ENCODE assay signal across 15 cellular contexts in genomic region chr6:3837781-3838180, GRCh38. TPM values are rescaled to one million over a fixed set of nuclear protein-coding genes. Genes with fewer than 3 reads are reported as not detected.
A peak's percentile ranks its signal among the peaks of the same experiment; 100 is the strongest.
DNase-seq lines count a peak whose midpoint lies in the region; ATAC-seq and TF ChIP-seq lines count a peak whose summit lies in the region.
"Had no signal": no experiment of that assay in that cellular context is flagged by ENCODE, and none has a peak within 500 bp of the region (broad histone marks: within the 10 kb centered on the region; RNA-seq: fewer than 3 reads in every experiment).

No MANE protein-coding gene starts in this region.

- no peak for TF ChIP-seq CTCF in chondrocyte (IDR thresholded peaks at IDR 0.05)

- no peak for DNase-seq in activated naive CD4-positive, alpha-beta T cell treated with anti-CD3 and anti-CD28 coated beads, Interleukin-2, amount 10 ng/mL, durations not matched to agents 7 days and 5 days
- DNase-seq in activated naive CD4-positive, alpha-beta T cell (lab: John Stamatoyannopoulos, UW): no peak
- DNase-seq in chondrocyte (ENCODE audit: low spot score) (no peak), kidney glomerular epithelial cell (lab: John Stamatoyannopoulos, UW) (no peak)
- no peak for DNase-seq in activated CD8-positive, alpha-beta memory T cell treated with anti-CD3 and anti-CD28 coated beads, Interleukin-2, amount 10 ng/mL, durations not matched to agents 7 days and 5 days
- DNase-seq: AML-193; Caco-2; Calu3; CD4-positive, alpha-beta T cell; CD8-positive, alpha-beta T cell; DMS79 treated with DMSO at 0.1 percent for 48 hours; GF-D8 had no signal

- H3K9me3 Mint-ChIP-seq in activated naive CD4-positive, alpha-beta T cell treated with anti-CD3 and anti-CD28 coated beads, Interleukin-2, amount 10 ng/mL, durations not matched to agents 7 days and 5 days: no peaks in the 10 kb centered on the region
- H3K9me3 Mint-ChIP-seq in chondrocyte (ENCODE audit: low read depth): no peaks in the 10 kb centered on the region
- H3K9me3 Mint-ChIP-seq in stimulated activated memory B cell treated with anti-CD40 and anti-IgM and Interleukin-4, amounts not matched to agents 10 μg/mL and 1 μg/mL and 100 μg/mL, for 72 hours: no peaks in the 10 kb centered on the region
- no peaks in the 10 kb centered on the region for H3K9me3 Mint-ChIP-seq in activated CD8-positive, alpha-beta memory T cell treated with anti-CD3 and anti-CD28 coated beads, Interleukin-2, amount 10 ng/mL, durations not matched to agents 7 days and 5 days (ENCODE audit: low read depth)
- H3K9me3 Mint-ChIP-seq: CD4-positive, alpha-beta T cell; CD8-positive, alpha-beta T cell had no signal

- peaks cover 17% of the 10 kb centered on the region for H3K27me3 Mint-ChIP-seq in activated naive CD4-positive, alpha-beta T cell treated with anti-CD3 and anti-CD28 coated beads, Interleukin-2, amount 10 ng/mL, durations not matched to agents 7 days and 5 days
- no peaks in the 10 kb centered on the region for H3K27me3 Mint-ChIP-seq in chondrocyte (ENCODE audit: low read depth)
- H3K27me3 Mint-ChIP-seq in stimulated activated memory B cell treated with anti-CD40 and anti-IgM and Interleukin-4, amounts not matched to agents 10 μg/mL and 1 μg/mL and 100 μg/mL, for 72 hours: no peaks in the 10 kb centered on the region
- H3K27me3 Mint-ChIP-seq in activated CD8-positive, alpha-beta memory T cell treated with anti-CD3 and anti-CD28 coated beads, Interleukin-2, amount 10 ng/mL, durations not matched to agents 7 days and 5 days: peaks cover 9% of the 10 kb centered on the region

- H3K36me3 Mint-ChIP-seq in activated naive CD4-positive, alpha-beta T cell treated with anti-CD3 and anti-CD28 coated beads, Interleukin-2, amount 10 ng/mL, durations not matched to agents 7 days and 5 days: no peaks in the 10 kb centered on the region
- H3K36me3 Mint-ChIP-seq in chondrocyte (ENCODE audit: low read depth): peaks cover 2% of the 10 kb centered on the region
- H3K36me3 Mint-ChIP-seq in stimulated activated memory B cell treated with anti-CD40 and anti-IgM and Interleukin-4, amounts not matched to agents 10 μg/mL and 1 μg/mL and 100 μg/mL, for 72 hours: no peaks in the 10 kb centered on the region
- no peaks in the 10 kb centered on the region for H3K36me3 Mint-ChIP-seq in activated CD8-positive, alpha-beta memory T cell treated with anti-CD3 and anti-CD28 coated beads, Interleukin-2, amount 10 ng/mL, durations not matched to agents 7 days and 5 days
- H3K36me3 Mint-ChIP-seq: CD8-positive, alpha-beta T cell had no signal

- ATAC-seq in stimulated activated memory B cell treated with anti-CD40 and anti-IgM and Interleukin-4, amounts not matched to agents 10 μg/mL and 1 μg/mL and 100 μg/mL, for 72 hours: peak; percentile 36
- ATAC-seq in activated CD8-positive, alpha-beta memory T cell treated with anti-CD3 and anti-CD28 coated beads, Interleukin-2, amount 10 ng/mL, durations not matched to agents 7 days and 5 days: no peak
- ATAC-seq: A549; CD8-positive, alpha-beta T cell had no signal

- CTCF ChIA-PET in activated naive CD4-positive, alpha-beta T cell treated with anti-CD3 and anti-CD28 coated beads, Interleukin-2, amount 10 ng/mL, durations not matched to agents 7 days and 5 days (lab: Charles Lee): no interaction called here
- CTCF ChIA-PET in activated CD8-positive, alpha-beta memory T cell treated with anti-CD3 and anti-CD28 coated beads, Interleukin-2, amount 10 ng/mL, durations not matched to agents 7 days and 5 days (lab: Charles Lee): interaction anchor here (1.6 kb wide), 1 partner anchor 140 kb away, joined by 3 read pairs; no protein-coding TSS in a partner anchor

- peak overlapping the region; percentile 37 for H3K27ac Mint-ChIP-seq in activated naive CD4-positive, alpha-beta T cell treated with anti-CD3 and anti-CD28 coated beads, Interleukin-2, amount 10 ng/mL, durations not matched to agents 7 days and 5 days
- peak overlapping the region; percentile 42 for H3K27ac Mint-ChIP-seq in chondrocyte (ENCODE audit: unreplicated experiment)
- no peak overlapping the region for H3K27ac Mint-ChIP-seq in stimulated activated memory B cell treated with anti-CD40 and anti-IgM and Interleukin-4, amounts not matched to agents 10 μg/mL and 1 μg/mL and 100 μg/mL, for 72 hours
- H3K27ac Mint-ChIP-seq in activated CD8-positive, alpha-beta memory T cell treated with anti-CD3 and anti-CD28 coated beads, Interleukin-2, amount 10 ng/mL, durations not matched to agents 7 days and 5 days: no peak overlapping the region
- H3K27ac Mint-ChIP-seq: B cell; CD4-positive, alpha-beta T cell; CD8-positive, alpha-beta T cell had no signal

- H3K4me3 Mint-ChIP-seq in activated naive CD4-positive, alpha-beta T cell treated with anti-CD3 and anti-CD28 coated beads, Interleukin-2, amount 10 ng/mL, durations not matched to agents 7 days and 5 days: no peak overlapping the region
- H3K4me3 Mint-ChIP-seq in chondrocyte (ENCODE audit: unreplicated experiment): no peak overlapping the region
- H3K4me3 Mint-ChIP-seq in stimulated activated memory B cell treated with anti-CD40 and anti-IgM and Interleukin-4, amounts not matched to agents 10 μg/mL and 1 μg/mL and 100 μg/mL, for 72 hours: no peak overlapping the region
- no peak overlapping the region for H3K4me3 Mint-ChIP-seq in activated CD8-positive, alpha-beta memory T cell treated with anti-CD3 and anti-CD28 coated beads, Interleukin-2, amount 10 ng/mL, durations not matched to agents 7 days and 5 days
- H3K4me3 Mint-ChIP-seq: B cell; CD4-positive, alpha-beta T cell; CD8-positive, alpha-beta T cell had no signal

- H3K4me1 Mint-ChIP-seq in activated naive CD4-positive, alpha-beta T cell treated with anti-CD3 and anti-CD28 coated beads, Interleukin-2, amount 10 ng/mL, durations not matched to agents 7 days and 5 days: no peaks in the 10 kb centered on the region
- peaks cover 48% of the 10 kb centered on the region for H3K4me1 Mint-ChIP-seq in chondrocyte (ENCODE audit: low read depth)
- peaks cover 21% of the 10 kb centered on the region for H3K4me1 Mint-ChIP-seq in stimulated activated memory B cell treated with anti-CD40 and anti-IgM and Interleukin-4, amounts not matched to agents 10 μg/mL and 1 μg/mL and 100 μg/mL, for 72 hours
- no peaks in the 10 kb centered on the region for H3K4me1 Mint-ChIP-seq in activated CD8-positive, alpha-beta memory T cell treated with anti-CD3 and anti-CD28 coated beads, Interleukin-2, amount 10 ng/mL, durations not matched to agents 7 days and 5 days

RNA-seq across cellular contexts. Expression of gene FAM50B, which starts 11.4 kb away (rescaled TPM):
- total RNA-seq in chondrocyte: 1.0 to 1.8 TPM (median 1.6 TPM) in 3 replicates
- total RNA-seq in activated CD8-positive, alpha-beta memory T cell treated with anti-CD3 and anti-CD28 coated beads, Interleukin-2, amount 10 ng/mL, durations not matched to agents 7 days and 5 days: 10 to 100 TPM in 1 of 2 experiments, 1 to 10 TPM in 1; 8.8 to 10.6 TPM
- total RNA-seq: Caco-2 had no signal

Comparison
In these comparisons a context has a peak if more than half of its experiments do, and no peak if none do; other contexts are left out.
1. H3K27ac Mint-ChIP-seq: peak in activated naive CD4-positive, alpha-beta T cell treated with anti-CD3 and anti-CD28 coated beads, Interleukin-2, amount 10 ng/mL, durations not matched to agents 7 days and 5 days (single experiment) and chondrocyte (single experiment); none in stimulated activated memory B cell treated with anti-CD40 and anti-IgM and Interleukin-4, amounts not matched to agents 10 μg/mL and 1 μg/mL and 100 μg/mL, for 72 hours (single experiment) and activated CD8-positive, alpha-beta memory T cell treated with anti-CD3 and anti-CD28 coated beads, Interleukin-2, amount 10 ng/mL, durations not matched to agents 7 days and 5 days (single experiment).